ENCODE assay signal across 12 cellular contexts in the genomic region with DNA sequence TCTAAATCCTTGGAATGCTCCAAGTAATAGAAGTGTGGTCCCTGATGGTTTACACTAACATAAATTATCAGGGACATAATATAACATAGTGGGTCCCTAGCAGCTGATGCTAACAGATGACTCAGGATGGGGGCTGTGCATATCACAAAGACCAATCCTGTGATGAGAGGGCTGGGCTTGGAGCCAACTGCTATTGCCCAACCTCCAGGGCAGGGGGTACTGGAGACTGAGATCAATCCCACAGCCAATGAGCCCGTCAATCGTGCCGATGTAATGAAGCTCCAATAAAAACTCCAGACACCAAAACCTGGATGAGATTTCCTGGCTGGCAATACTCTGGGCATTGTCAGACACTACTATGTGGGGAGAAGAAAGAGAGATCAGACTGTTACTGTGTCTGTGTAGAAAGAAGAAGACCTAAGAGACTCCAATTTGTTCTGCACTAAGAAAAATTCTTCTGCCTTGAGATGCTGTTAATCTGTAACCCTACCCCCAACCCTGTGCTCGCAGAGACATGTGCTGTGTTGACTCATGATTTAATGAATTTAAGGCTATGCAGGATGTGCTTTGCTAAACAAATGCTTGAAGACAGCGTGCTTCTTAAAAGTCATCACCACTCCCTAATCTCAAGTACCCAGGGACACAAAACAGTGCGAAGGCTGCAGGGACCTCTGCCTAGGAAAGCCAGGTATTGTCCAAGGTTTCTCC. TPM values are rescaled to one million over a fixed set of nuclear protein-coding genes. Genes with fewer than 3 reads are reported as not detected.
DNase-seq lines count a peak whose midpoint lies in the region; ATAC-seq and TF ChIP-seq lines count a peak whose summit lies in the region.
"Had no signal": no experiment of that assay in that cellular context is flagged by ENCODE, and none has a peak within 500 bp of the region (broad histone marks: within the 10 kb centered on the region; RNA-seq: fewer than 3 reads in every experiment).

No MANE protein-coding gene starts in this region.

- H3K36me3 ChIP-seq in BJ (ENCODE audit: control insufficient read depth, insufficient read depth, low read length) = no peaks in the 10 kb centered on the region
- no peaks in the 10 kb centered on the region for H3K36me3 ChIP-seq in mammary epithelial cell (ENCODE audit: insufficient read depth, low read length)
- no peaks in the 10 kb centered on the region for H3K36me3 ChIP-seq in mucosa of rectum (ENCODE audit: control insufficient read depth in 2 of 2, insufficient read depth in 2 of 2, low read length in 2 of 2)
- H3K36me3 ChIP-seq: right lobe of liver had no signal

- dilution Hi-C loops in mammary epithelial cell (cut with HindIII; ENCODE audit: low sequenced_read_pairs) = no loop called here

- H3K27me3 ChIP-seq in BJ (ENCODE audit: control insufficient read depth, insufficient read depth, low read length) = no peaks in the 10 kb centered on the region
- no peaks in the 10 kb centered on the region for H3K27me3 ChIP-seq in mammary epithelial cell (ENCODE audit: insufficient read depth, low read length)
- no peaks in the 10 kb centered on the region for H3K27me3 ChIP-seq in mucosa of rectum (ENCODE audit: control insufficient read depth in 2 of 2, insufficient read depth in 2 of 2, low read length in 2 of 2)
- H3K27me3 ChIP-seq: right lobe of liver had no signal

- CTCF ChIA-PET in BJ (lab: Yijun Ruan, JAX) = interaction anchor here (0.8 to 1.3 kb wide), 2 partner anchors 79 to 136 kb away, joined by 3 read pairs; no protein-coding TSS in a partner anchor
- CTCF ChIA-PET in mammary epithelial cell (lab: Charles Lee; ENCODE audit: low non-redundant PET) = no interaction called here

- 29% methylated on average over 6 of the region's 6 CpGs for whole genome bisulfite sequencing in mammary epithelial cell (ENCODE audit: low coverage, missing lambda C conversion rate)

- no TSS peak for BruUV-seq in mammary epithelial cell (replicated peaks; lab: Mats Ljungman, UMichigan)

- H3K4me1 ChIP-seq in mammary epithelial cell (ENCODE audit: insufficient read depth, low read length) = peaks cover 14% of the 10 kb centered on the region
- H3K4me1 ChIP-seq in mucosa of rectum (ENCODE audit: control insufficient read depth in 2 of 2, insufficient read depth in 2 of 2, low read length in 2 of 2) = peaks cover 11 to 15% of the 10 kb centered on the region in 2 donors
- H3K4me1 ChIP-seq: right lobe of liver had no signal

- intact Hi-C loops in mammary epithelial cell (cut with micrococcal nuclease) = no loop called here

- ATAC-seq in HG03469 (IDR thresholded peaks at IDR 0.05; ENCODE audit: unreplicated experiment) (no peak), GM19397 (IDR thresholded peaks at IDR 0.05; ENCODE audit: unreplicated experiment) (no peak)

- H3K4me2 ChIP-seq in mammary epithelial cell (ENCODE audit: insufficient read depth, low read depth, low read length) = peak overlapping the region; percentile 19

- H2AFZ ChIP-seq in mammary epithelial cell (ENCODE audit: low read depth, low read length) = peak overlapping the region; percentile 22

- H3K9ac ChIP-seq in mammary epithelial cell (ENCODE audit: insufficient read depth, low read length) (no peak overlapping the region), mucosa of rectum (ENCODE audit: low read depth in 1 of 2, low read length in 2 of 2) (no peak overlapping the region)

- in situ Hi-C loops in mammary epithelial cell (cut with MboI; ENCODE audit: low sequenced_read_pairs in 2 of 2) = no loop called here

- DNase-seq in BJ (ENCODE audit: low read depth) (peak; percentile 68), MV-4-11 (lab: John Stamatoyannopoulos, UW) (peak; percentile 37), mammary epithelial cell (peak; percentile 64), D341Med (ENCODE audit: low spot score) (no peak)
- DNase-seq in stimulated activated CD4-positive, alpha-beta T cell treated with anti-CD3 and anti-CD28 coated beads, Interleukin-4, amount 100 ng/mL, for 4 hours = no peak
- DNase-seq: activated effector memory CD4-positive, alpha-beta T cell treated with anti-CD3 and anti-CD28 coated beads, Interleukin-2, amount 50 U/mL, for 16 hours; hippocampal formation; Karpas-422 had no signal

- H3K79me2 ChIP-seq in mammary epithelial cell (ENCODE audit: insufficient read depth, low read length) = peaks cover 2% of the 10 kb centered on the region

- H3K9me3 ChIP-seq in mammary epithelial cell (replicated peaks; ENCODE audit: insufficient read depth, low read length) = no peaks in the 10 kb centered on the region
- no peaks in the 10 kb centered on the region for H3K9me3 ChIP-seq in mucosa of rectum (ENCODE audit: control insufficient read depth in 2 of 2, low read length in 2 of 2)
- H3K9me3 ChIP-seq: right lobe of liver had no signal

- H4K20me1 ChIP-seq in mammary epithelial cell (ENCODE audit: insufficient read depth, low read length) = no peaks in the 10 kb centered on the region

- H3K27ac ChIP-seq in mammary epithelial cell (ENCODE audit: insufficient read depth, low read depth, low read length) (no peak overlapping the region), mucosa of rectum (ENCODE audit: low read depth in 2 of 2, low read length in 2 of 2) (peak overlapping the region; percentile 55 to 64)
- H3K27ac ChIP-seq: right lobe of liver had no signal

- TF ChIP-seq CTCF in BJ (IDR thresholded peaks at IDR 0.05; ENCODE audit: insufficient read depth, low read depth, low read length) (no peak), mammary epithelial cell (conservative IDR thresholded peaks at IDR 0.05 in 1 of 2, IDR thresholded peaks at IDR 0.05 in 1 of 2; ENCODE audit: extremely low read depth in 1 of 2, insufficient read depth in 1 of 2, low read depth in 1 of 2, low read length in 2 of 2) (no peak)

- POLR2A ChIA-PET in BJ (lab: Charles Lee) = no interaction called here

- H3K4me3 ChIP-seq in BJ (ENCODE audit: low read depth, low read length) (no peak overlapping the region), mammary epithelial cell (replicated peaks in 1 of 3; ENCODE audit: insufficient read depth in 1 of 3, low read depth in 2 of 3, low read length in 3 of 3) (no peak overlapping the region), mucosa of rectum (ENCODE audit: low read length in 2 of 2) (no peak overlapping the region)
- H3K4me3 ChIP-seq: right lobe of liver had no signal

RNA-seq across cellular contexts. Expression of a gene that starts 33.4 kb away (rescaled TPM):
- polyA plus RNA-seq in BJ (2011; rRNA removed) = 11.2 and 17.4 TPM in 2 replicates
- 24.4 and 32.5 TPM in 2 replicates for polyA minus RNA-seq in BJ (2011; rRNA and poly(A)+ RNA removed)
- total RNA-seq in mammary epithelial cell = 1 to 10 TPM; 4.0 to 8.1 TPM
- polyA plus RNA-seq in mammary epithelial cell = 4.6 TPM
- 17.4 TPM for polyA minus RNA-seq in mammary epithelial cell

Comparison
In these comparisons a context has a peak if more than half of its experiments do, and no peak if none do; other contexts are left out.
1. DNase-seq: peak in BJ (single experiment), MV-4-11 (single experiment) and mammary epithelial cell (single experiment); none in stimulated activated CD4-positive, alpha-beta T cell treated with anti-CD3 and anti-CD28 coated beads, Interleukin-4, amount 100 ng/mL, for 4 hours (0 of 2) and D341Med (single experiment).